8 cellular contexts compared by ENCODE assay signal in the genomic region with DNA sequence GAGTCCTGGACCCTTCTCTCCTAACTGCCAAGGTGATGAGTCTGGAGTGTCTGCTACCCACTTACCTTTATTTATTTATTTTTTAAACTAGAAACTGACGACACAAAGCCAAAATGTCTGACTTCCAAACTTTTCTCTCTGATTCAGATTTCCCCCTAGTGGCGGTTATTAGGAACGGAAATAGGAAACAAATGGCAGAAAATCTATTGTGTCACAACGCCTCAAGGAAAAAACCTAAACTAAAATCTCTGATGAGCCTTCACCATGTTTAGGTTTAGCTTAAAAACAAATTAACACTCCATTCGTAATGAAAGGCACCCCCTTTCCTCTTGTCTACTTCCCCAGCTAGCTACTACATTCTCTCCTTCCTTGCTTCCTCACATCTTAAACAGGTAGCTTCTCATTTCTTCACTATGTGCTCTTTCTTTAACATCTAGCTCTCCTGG.
DNase-seq lines count a peak whose midpoint lies in the region; ATAC-seq, FAIRE-seq and TF ChIP-seq lines count a peak whose summit lies in the region.

No MANE protein-coding gene starts in this region.

- H3K9me3 ChIP-seq in small intestine (ENCODE audit: control insufficient read depth, low read depth): no peaks in the 10 kb centered on the region

- no peaks in the 10 kb centered on the region for H3K4me1 ChIP-seq in small intestine (ENCODE audit: control insufficient read depth in 2 of 2, insufficient read depth in 1 of 2, low read depth in 1 of 2, low read length in 1 of 2)

- FAIRE-seq in G401.6 (lab: Jason Lieb, UNC) (peak; percentile 94), TTC549 (lab: Jason Lieb, UNC) (peak; percentile 87), small intestine (lab: Jason Lieb, UNC) (no peak)

- H3K27ac ChIP-seq in small intestine (ENCODE audit: low read depth in 1 of 2, low read length in 1 of 2): no peak overlapping the region

- peaks cover 2 to 19% of the 10 kb centered on the region in 2 donors for H3K36me3 ChIP-seq in small intestine (ENCODE audit: control insufficient read depth in 2 of 2, insufficient read depth in 2 of 2, low read length in 2 of 2)

- 7 to 23% (median 17%) methylated on average over 5 of the region's 5 CpGs for WGBS in small intestine, 3 donors

- no peak overlapping the region for H3K4me3 ChIP-seq in small intestine (ENCODE audit: low read depth in 1 of 2, low read length in 2 of 2)

- peak; percentile 73 for DNase-seq in LHCN-M2 (ENCODE audit: low read depth)
- peak; percentile 48 for DNase-seq in globus pallidus (ENCODE audit: low spot score)
- peak; percentile 26 for DNase-seq in small intestine
- no peak for DNase-seq in AG08396 (ENCODE audit: low spot score)
- no peak for DNase-seq in HuH-7.5 (ENCODE audit: low spot score)

- no peak for ATAC-seq in GM18505 (IDR thresholded peaks at IDR 0.05; ENCODE audit: unreplicated experiment)

- H3K27me3 ChIP-seq in small intestine (ENCODE audit: control insufficient read depth in 2 of 2, insufficient read depth in 2 of 2, low read length in 2 of 2): no peaks in the 10 kb centered on the region

- TF ChIP-seq POLR2A in GM18505 (IDR thresholded peaks at IDR 0.05; ENCODE audit: borderline replicate concordance, extremely low read depth, insufficient read depth, insufficient read length): no peak

Comparison
In these comparisons a context has a peak if more than half of its experiments do, and no peak if none do; other contexts are left out.
1. DNase-seq: peak in LHCN-M2 (single experiment), globus pallidus (single experiment) and small intestine (single experiment); none in AG08396 (single experiment) and HuH-7.5 (single experiment).